ENCODE assay signal across 16 cellular contexts in genomic region chr4:115883862-115884261, GRCh38.
A peak's percentile ranks its signal among the peaks of the same experiment; 100 is the strongest.
DNase-seq lines count a peak whose midpoint lies in the region; TF ChIP-seq lines count a peak whose summit lies in the region.
"Had no signal": no experiment of that assay in that cellular context is flagged by ENCODE, and none has a peak within 500 bp of the region (broad histone marks: within the 10 kb centered on the region; RNA-seq: fewer than 3 reads in every experiment).

No MANE protein-coding gene starts in this region.

- no peak overlapping the region for H2BK120ac ChIP-seq in neuronal stem cell (ENCODE audit: low read depth, low read length)

- intact Hi-C loops in Calu3 (cut with micrococcal nuclease; ENCODE audit: unreplicated experiment), result no loop called here

- H3K27ac Mint-ChIP-seq in Calu3 (ENCODE audit: unreplicated experiment) (no peak overlapping the region), glutamatergic neuron (ENCODE audit: unreplicated experiment) (no peak overlapping the region)
- H3K27ac Mint-ChIP-seq: CD4-positive, CD25-positive, alpha-beta regulatory T cell; HFFc6; IgD-negative memory B cell had no signal

- peak overlapping the region; percentile 36 for H3K4me3 ChIP-seq in SK-N-MC
- H3K4me3 ChIP-seq in neuronal stem cell (ENCODE audit: low read length in 2 of 2), result no peak overlapping the region
- H3K4me3 ChIP-seq: BLaER1, HAP-1 had no signal

- no CpG with 5 or more reads among the region's 1 CpG for WGBS in neuronal stem cell (ENCODE audit: extremely low coverage in 2 of 2, insufficient read length in 2 of 2, insufficient replicate concordance in 1 of 2), 2 donors

- H3K18ac ChIP-seq in neuronal stem cell (ENCODE audit: low read length), result no peak overlapping the region

- no peak overlapping the region for H3K4me2 ChIP-seq in neuronal stem cell (ENCODE audit: insufficient read depth, low read length, poor library complexity, severe bottlenecking)
- H3K4me2 ChIP-seq: BLaER1 had no signal

- no peaks in the 10 kb centered on the region for H3K27me3 ChIP-seq in neuronal stem cell (ENCODE audit: control insufficient read depth in 3 of 3, insufficient read depth in 3 of 3, low read depth in 1 of 3, low read length in 3 of 3)
- H3K27me3 ChIP-seq: BLaER1 had no signal

- H3K27ac ChIP-seq in SK-N-MC, result peak overlapping the region; percentile 78
- H3K27ac ChIP-seq in neuronal stem cell (replicated peaks; ENCODE audit: low read length), result no peak overlapping the region
- H3K27ac ChIP-seq: BLaER1 had no signal

- H4K8ac ChIP-seq in neuronal stem cell (ENCODE audit: low read depth, low read length), result no peak overlapping the region

- H2BK15ac ChIP-seq in neuronal stem cell (ENCODE audit: low read length), result no peak overlapping the region

- H2BK5ac ChIP-seq in neuronal stem cell (ENCODE audit: low read length), result no peak overlapping the region

- CTCF ChIA-PET in Calu3 (lab: Charles Lee), result no interaction called here

- H3K23ac ChIP-seq in neuronal stem cell (ENCODE audit: low read depth, low read length, poor library complexity), result no peak overlapping the region

- H3K9ac ChIP-seq in SK-N-MC (ENCODE audit: insufficient read length), result no peak overlapping the region
- H3K9ac ChIP-seq in neuronal stem cell (ENCODE audit: low read depth, low read length, poor library complexity), result no peak overlapping the region
- H3K9ac ChIP-seq: BLaER1 had no signal

- H2AK5ac ChIP-seq in neuronal stem cell (ENCODE audit: low read depth, low read length), result no peak overlapping the region

- H2BK12ac ChIP-seq in neuronal stem cell (ENCODE audit: low read length), result no peak overlapping the region

- no peak for TF ChIP-seq CTCF in Calu3 (IDR thresholded peaks at IDR 0.05; ENCODE audit: unreplicated experiment)
- no peak for TF ChIP-seq CTCF in glutamatergic neuron (IDR thresholded peaks at IDR 0.05; ENCODE audit: partially characterized antibody, unreplicated experiment)

- H3K4me1 ChIP-seq in neuronal stem cell (ENCODE audit: control insufficient read depth in 2 of 2, insufficient read depth in 1 of 2, low read depth in 1 of 2, low read length in 2 of 2), result peaks cover 0 to 3% of the 10 kb centered on the region in 2 donors
- H3K4me1 ChIP-seq: BLaER1, HAP-1 had no signal

- no TSS peak for BruUV-seq in Calu3 (replicated peaks; lab: Mats Ljungman, UMichigan)

- H3K4ac ChIP-seq in neuronal stem cell (ENCODE audit: low read length), result no peak overlapping the region

- peak overlapping the region; percentile 27 for H2AFZ ChIP-seq in neuronal stem cell (ENCODE audit: low read length)

- DNase-seq in GDM1 (lab: John Stamatoyannopoulos, UW), result peak; percentile 77
- DNase-seq in SK-N-MC (ENCODE audit: low read depth, low spot score), result peak; percentile 97
- DNase-seq in cerebellar cortex (ENCODE audit: low spot score), result peak; percentile 16
- no peak for DNase-seq in neuronal stem cell (ENCODE audit: low spot score)
- no peak for DNase-seq in NCI-H2081 treated with DMSO at 0.1 percent for 48 hours (lab: John Stamatoyannopoulos, UW)
- DNase-seq in Calu3, result no peak
- no peak for DNase-seq in glutamatergic neuron
- DNase-seq in middle frontal gyrus (ENCODE audit: extremely low spot score, low spot score), result no peak
- DNase-seq: AML-193; CD4-positive, CD25-positive, alpha-beta regulatory T cell; DMS 273 treated with DMSO at 0.1 percent for 48 hours; GOT3; HFFc6 had no signal

- H3K27me3 Mint-ChIP-seq in Calu3 (ENCODE audit: unreplicated experiment) (no peaks in the 10 kb centered on the region), glutamatergic neuron (ENCODE audit: unreplicated experiment) (no peaks in the 10 kb centered on the region)
- H3K27me3 Mint-ChIP-seq: CD4-positive, CD25-positive, alpha-beta regulatory T cell; IgD-negative memory B cell had no signal

- H3K36me3 ChIP-seq in SK-N-MC (ENCODE audit: insufficient read depth, low read length) (no peaks in the 10 kb centered on the region), neuronal stem cell (replicated peaks in 1 of 2; ENCODE audit: control insufficient read depth in 2 of 2, insufficient read depth in 2 of 2, low read length in 2 of 2) (no peaks in the 10 kb centered on the region)
- H3K36me3 ChIP-seq: BLaER1, HAP-1 had no signal

- H3K9me3 Mint-ChIP-seq in Calu3 (ENCODE audit: low read depth, unreplicated experiment) (no peaks in the 10 kb centered on the region), glutamatergic neuron (ENCODE audit: unreplicated experiment) (no peaks in the 10 kb centered on the region)

- H3K4me1 Mint-ChIP-seq in Calu3 (ENCODE audit: low read depth, unreplicated experiment) (no peaks in the 10 kb centered on the region), glutamatergic neuron (ENCODE audit: low read depth, unreplicated experiment) (no peaks in the 10 kb centered on the region)
- H3K4me1 Mint-ChIP-seq: CD4-positive, CD25-positive, alpha-beta regulatory T cell; IgD-negative memory B cell had no signal

- H3K14ac ChIP-seq in neuronal stem cell (ENCODE audit: low read length), result no peak overlapping the region

- no peak overlapping the region for H4K91ac ChIP-seq in neuronal stem cell (ENCODE audit: low read depth, low read length, poor library complexity)

- H3K4me3 Mint-ChIP-seq in Calu3 (ENCODE audit: low read depth, unreplicated experiment) (no peak overlapping the region), glutamatergic neuron (ENCODE audit: unreplicated experiment) (no peak overlapping the region)
- H3K4me3 Mint-ChIP-seq: CD4-positive, CD25-positive, alpha-beta regulatory T cell; HFFc6; IgD-negative memory B cell had no signal

- no peaks in the 10 kb centered on the region for H3K9me3 ChIP-seq in SK-N-MC (ENCODE audit: low read depth, low read length)
- H3K9me3 ChIP-seq in neuronal stem cell (replicated peaks in 1 of 2; ENCODE audit: control insufficient read depth in 2 of 2, insufficient read depth in 1 of 2, low read depth in 1 of 2, low read length in 2 of 2), result no peaks in the 10 kb centered on the region
- H3K9me3 ChIP-seq: BLaER1, HAP-1 had no signal

- H3K36me3 Mint-ChIP-seq in Calu3 (ENCODE audit: insufficient read depth, unreplicated experiment) (no peaks in the 10 kb centered on the region), glutamatergic neuron (ENCODE audit: unreplicated experiment) (no peaks in the 10 kb centered on the region)
- H3K36me3 Mint-ChIP-seq: CD4-positive, CD25-positive, alpha-beta regulatory T cell; IgD-negative memory B cell had no signal

- H3K79me1 ChIP-seq in neuronal stem cell (ENCODE audit: low read depth, low read length), result no peaks in the 10 kb centered on the region

Comparison
In these comparisons a context has a peak if more than half of its experiments do, and no peak if none do; other contexts are left out.
1. DNase-seq: peak in GDM1 (single experiment), SK-N-MC (single experiment) and cerebellar cortex (single experiment); none in neuronal stem cell (single experiment), NCI-H2081 treated with DMSO at 0.1 percent for 48 hours (single experiment), Calu3 (single experiment), glutamatergic neuron (single experiment) and middle frontal gyrus (single experiment).